In the genomic region with DNA sequence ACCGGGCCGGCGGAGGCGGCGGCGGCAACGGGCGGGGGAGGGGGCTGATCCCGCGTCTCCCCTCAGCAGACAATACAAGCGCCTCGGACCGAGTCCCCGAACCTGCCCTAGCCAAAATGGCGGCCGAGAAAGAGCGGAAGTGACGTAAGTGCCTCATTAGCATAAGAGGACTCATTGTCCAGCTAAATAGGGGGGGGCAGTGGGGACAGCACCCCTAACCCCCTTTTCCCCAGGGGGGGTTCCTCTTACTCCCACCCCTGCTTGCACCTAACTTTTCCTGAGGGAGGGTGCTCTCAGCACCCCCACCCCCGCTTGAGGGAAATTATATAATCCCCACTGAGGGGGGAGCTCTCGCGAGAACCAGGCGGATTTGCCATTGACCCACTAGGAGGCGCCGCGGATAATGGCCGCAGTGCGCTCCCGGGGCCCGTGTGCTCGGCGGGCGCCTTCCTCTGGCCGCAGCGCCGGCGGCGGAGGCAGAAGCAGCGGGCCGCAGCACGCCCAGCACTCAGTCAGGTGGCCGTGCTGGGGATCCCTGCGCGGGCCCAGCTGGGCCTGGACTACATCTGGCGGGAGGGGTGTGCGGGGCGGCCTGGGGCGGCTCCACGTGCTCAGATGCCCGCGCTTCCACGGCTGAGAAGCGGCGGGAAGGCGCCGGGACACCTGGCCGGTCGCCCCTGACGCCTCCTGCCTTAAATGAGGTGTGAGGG, we compare ENCODE assay signal across 8 cellular contexts.
DNase-seq lines count a peak whose midpoint lies in the region; ATAC-seq lines count a peak whose summit lies in the region.

A gene (minus strand): TSS at position 132 of the 710 bp plus-strand sequence. CDS start 27,441 bp downstream, outside the sequence.

- ATAC-seq in GM18517 (IDR thresholded peaks at IDR 0.05; ENCODE audit: unreplicated experiment) (peak; percentile 73), HG03039 (IDR thresholded peaks at IDR 0.05; ENCODE audit: unreplicated experiment) (peak; percentile 49)

- DNase-seq in NCI-H2081 treated with DMSO at 0.1 percent for 48 hours (lab: John Stamatoyannopoulos, UW) = peak; percentile 71
- peak; percentile 95 for DNase-seq in T1000 (lab: John Stamatoyannopoulos, UW)
- DNase-seq in astrocyte of the hippocampus (ENCODE audit: low read depth, low spot score) = peak; percentile 96
- DNase-seq in hippocampal formation (lab: John Stamatoyannopoulos, UW) = peak; percentile 93 to 96
- DNase-seq in retina = peak; percentile 100
- no peak for DNase-seq in cortex of kidney (lab: John Stamatoyannopoulos, UW)
